8 cellular contexts compared by ENCODE assay signal in genomic region chr7:67302113-67303039, GRCh38.
A peak's percentile ranks its signal among the peaks of the same experiment; 100 is the strongest.
DNase-seq lines count a peak whose midpoint lies in the region; TF ChIP-seq lines count a peak whose summit lies in the region.

No MANE protein-coding gene starts in this region.

- H3K9me3 Mint-ChIP-seq in activated naive CD4-positive, alpha-beta T cell treated with anti-CD3 and anti-CD28 coated beads, Interleukin-2, amount 50 U/mL, for 24 hours = no peaks in the 10 kb centered on the region

- DNase-seq in GM04504 (ENCODE audit: low read depth) = peak; percentile 100
- DNase-seq in HFF-Myc (ENCODE audit: extremely low read depth, low read depth) = peak; percentile 98
- DNase-seq in NAMALWA (ENCODE audit: low spot score) = peak; percentile 100
- peak; percentile 100 for DNase-seq in SK-N-DZ (ENCODE audit: low spot score)
- DNase-seq in glomerular endothelial cell (ENCODE audit: extremely low read depth, low read depth, low spot score) = peak; percentile 98
- DNase-seq in occipital lobe (lab: John Stamatoyannopoulos, UW) = peak; percentile 97
- DNase-seq in testis = peak; percentile 100

- H3K27me3 ChIP-seq in testis = no peaks in the 10 kb centered on the region

- peaks cover 3% of the 10 kb centered on the region for H3K4me1 ChIP-seq in testis

- peak overlapping the region; percentile 98 for H3K27ac Mint-ChIP-seq in activated naive CD4-positive, alpha-beta T cell treated with anti-CD3 and anti-CD28 coated beads, Interleukin-2, amount 50 U/mL, for 24 hours

- H3K4me3 ChIP-seq in HFF-Myc (replicated peaks; ENCODE audit: low read depth, low read length) = peak overlapping the region; percentile 63
- peak overlapping the region; percentile 77 to 84 for H3K4me3 ChIP-seq in testis

- no peaks in the 10 kb centered on the region for H3K36me3 Mint-ChIP-seq in activated naive CD4-positive, alpha-beta T cell treated with anti-CD3 and anti-CD28 coated beads, Interleukin-2, amount 50 U/mL, for 24 hours

- H3K36me3 ChIP-seq in testis (ENCODE audit: low read depth, missing control alignments) = no peaks in the 10 kb centered on the region

- H3K27me3 Mint-ChIP-seq in activated naive CD4-positive, alpha-beta T cell treated with anti-CD3 and anti-CD28 coated beads, Interleukin-2, amount 50 U/mL, for 24 hours = no peaks in the 10 kb centered on the region

- peaks cover 33% of the 10 kb centered on the region for H3K4me1 Mint-ChIP-seq in activated naive CD4-positive, alpha-beta T cell treated with anti-CD3 and anti-CD28 coated beads, Interleukin-2, amount 50 U/mL, for 24 hours

- peak; percentile 11 for TF ChIP-seq POLR2A in testis (IDR thresholded peaks at IDR 0.05)

- peak overlapping the region; percentile 94 for H3K4me3 Mint-ChIP-seq in activated naive CD4-positive, alpha-beta T cell treated with anti-CD3 and anti-CD28 coated beads, Interleukin-2, amount 50 U/mL, for 24 hours

- WGBS in testis, 2 donors = 0% methylated on average over 52 to 65 of the region's 83 CpGs

- H3K9me3 ChIP-seq in testis = no peaks in the 10 kb centered on the region

- peak; percentile 26 for TF ChIP-seq CTCF in HFF-Myc (IDR thresholded peaks at IDR 0.05; ENCODE audit: low read depth, low read length, missing control alignments)
- TF ChIP-seq CTCF in testis (IDR thresholded peaks at IDR 0.05) = peak in 2 of 3 experiments; percentile 47 to 52

- H3K27ac ChIP-seq in testis = peak overlapping the region; percentile 91 to 94

- intact Hi-C loops in testis (cut with DNase I; ENCODE audit: low total_unique reads) = no loop called here

Comparison
In these comparisons a context has a peak if more than half of its experiments do, and no peak if none do; other contexts are left out.
1. Peak in every context shown above with its lines: DNase-seq, H3K4me3 ChIP-seq and H3K27ac ChIP-seq.